ENCODE assay signal across 1 cellular context in genomic region chr7:123154231-123154860, GRCh38.
TF ChIP-seq lines count a peak whose summit lies in the region.

No MANE protein-coding gene starts in this region.

TF ChIP-seq in SK-N-SH, 30 proteins besides CTCF, POLR2A, EP300 and RAD21 (continued from another document):
- TF ChIP-seq USF1 (IDR thresholded peaks at IDR 0.05; ENCODE audit: borderline replicate concordance, low read depth) (no peak), TCF12 (IDR thresholded peaks at IDR 0.05) (0 out of 2 replicates have a peak, but pooled peaks have one; percentile 19)
